ENCODE assay signal across 8 cellular contexts in genomic region chr4:185203380-185204237, GRCh38. TPM values are rescaled to one million over a fixed set of nuclear protein-coding genes. Genes with fewer than 3 reads are reported as not detected.
DNase-seq lines count a peak whose midpoint lies in the region; ATAC-seq and FAIRE-seq lines count a peak whose summit lies in the region.

CFAP97 (minus strand) TSS chr4:185204000; CDS start chr4:185191196, 12,804 bp downstream.

- H3K36me3 Mint-ChIP-seq in activated CD8-positive, alpha-beta memory T cell treated with anti-CD3 and anti-CD28 coated beads, Interleukin-2, amount 10 ng/mL, durations not matched to agents 7 days and 5 days, result peaks cover 2% of the 10 kb centered on the region

- no peaks in the 10 kb centered on the region for H3K27me3 ChIP-seq in endocrine pancreas (ENCODE audit: control insufficient read depth, insufficient read depth, low read length)

- no peaks in the 10 kb centered on the region for H3K36me3 ChIP-seq in endocrine pancreas (ENCODE audit: control insufficient read depth, insufficient read depth, low read length)

- peak within 1 kb of the TSS; percentile 95 for H3K27ac Mint-ChIP-seq in activated CD8-positive, alpha-beta memory T cell treated with anti-CD3 and anti-CD28 coated beads, Interleukin-2, amount 10 ng/mL, durations not matched to agents 7 days and 5 days

- ATAC-seq in HG03442 (IDR thresholded peaks at IDR 0.05; ENCODE audit: unreplicated experiment), result peak; percentile 74
- ATAC-seq in activated CD8-positive, alpha-beta memory T cell treated with anti-CD3 and anti-CD28 coated beads, Interleukin-2, amount 10 ng/mL, durations not matched to agents 7 days and 5 days, result peak; percentile 82

- CTCF ChIA-PET in activated CD8-positive, alpha-beta memory T cell treated with anti-CD3 and anti-CD28 coated beads, Interleukin-2, amount 10 ng/mL, durations not matched to agents 7 days and 5 days (lab: Charles Lee), result interaction anchor here (1.8 kb wide), 1 partner anchor 20 kb away, joined by 6 read pairs; no protein-coding TSS in a partner anchor

- H3K4me3 Mint-ChIP-seq in activated CD8-positive, alpha-beta memory T cell treated with anti-CD3 and anti-CD28 coated beads, Interleukin-2, amount 10 ng/mL, durations not matched to agents 7 days and 5 days, result peak within 1 kb of the TSS; percentile 87

- peaks cover 45% of the 10 kb centered on the region for H3K4me1 Mint-ChIP-seq in activated CD8-positive, alpha-beta memory T cell treated with anti-CD3 and anti-CD28 coated beads, Interleukin-2, amount 10 ng/mL, durations not matched to agents 7 days and 5 days

- peaks cover 13% of the 10 kb centered on the region for H3K4me1 ChIP-seq in endocrine pancreas (ENCODE audit: control insufficient read depth, insufficient read depth, low read length)

- peak within 1 kb of the TSS; percentile 89 for H3K4me3 ChIP-seq in endocrine pancreas (ENCODE audit: control insufficient read depth, insufficient read depth, low read length)

- peak; percentile 81 for FAIRE-seq in GM19239 (lab: Jason Lieb, UNC)

- no peaks in the 10 kb centered on the region for H3K9me3 Mint-ChIP-seq in activated CD8-positive, alpha-beta memory T cell treated with anti-CD3 and anti-CD28 coated beads, Interleukin-2, amount 10 ng/mL, durations not matched to agents 7 days and 5 days (ENCODE audit: low read depth)

- H3K9me3 ChIP-seq in endocrine pancreas (ENCODE audit: control insufficient read depth, low read length), result no peaks in the 10 kb centered on the region

- peak within 1 kb of the TSS; percentile 43 for H3K9ac ChIP-seq in endocrine pancreas (ENCODE audit: control insufficient read depth, insufficient read depth, low read length)

- DNase-seq in CD1c-positive myeloid dendritic cell (ENCODE audit: extremely low spot score) (peak; percentile 88), GM19239 (ENCODE audit: insufficient read length, low spot score) (peak; percentile 75), NOMO-1 (lab: John Stamatoyannopoulos, UW; ENCODE audit: unreplicated experiment in 2 of 2) (peak; percentile 77 to 86), mesenteric fat pad (ENCODE audit: low spot score) (peak; percentile 97)
- peak; percentile 82 for DNase-seq in activated CD8-positive, alpha-beta memory T cell treated with anti-CD3 and anti-CD28 coated beads, Interleukin-2, amount 10 ng/mL, durations not matched to agents 7 days and 5 days
- peak; percentile 82 for DNase-seq in stimulated activated CD8-positive, alpha-beta memory T cell treated with anti-CD3 and anti-CD28 coated beads, Interleukin-12 subunit alpha, Interleukin-12 subunit beta, amount 100 ng/mL, for 4 hours (ENCODE audit: low read depth)

- H3K27me3 Mint-ChIP-seq in activated CD8-positive, alpha-beta memory T cell treated with anti-CD3 and anti-CD28 coated beads, Interleukin-2, amount 10 ng/mL, durations not matched to agents 7 days and 5 days, result no peaks in the 10 kb centered on the region

RNA-seq across cellular contexts. Expression of gene CFAP97, which starts in this region (rescaled TPM):
- total RNA-seq in activated CD8-positive, alpha-beta memory T cell treated with anti-CD3 and anti-CD28 coated beads, Interleukin-2, amount 10 ng/mL, durations not matched to agents 7 days and 5 days, result 10 to 100 TPM; 30.8 to 31.8 TPM
- total RNA-seq in mesenteric fat pad, result 45.1 TPM

Comparison
In these comparisons a context has a peak if more than half of its experiments do, and no peak if none do; other contexts are left out.
1. Peak in every context shown above with its lines: DNase-seq, ATAC-seq and H3K4me3 ChIP-seq.